In genomic region chr1:4771267-4771666, GRCh38 we compare ENCODE assay signal across 29 cellular contexts.
"Had no signal": no experiment of that assay in that cellular context is flagged by ENCODE, and none has a peak within 500 bp of the region (broad histone marks: within the 10 kb centered on the region; RNA-seq: fewer than 3 reads in every experiment).

No MANE protein-coding gene starts in this region.

- H3K27me3 ChIP-seq: neural progenitor cell, neutrophil, ovary, right lobe of liver, sigmoid colon, thyroid gland, tibial nerve, upper lobe of left lung, vagina had no signal

- H3K4me1 Mint-ChIP-seq: naive thymus-derived CD4-positive, alpha-beta T cell; natural killer cell; stimulated activated effector memory CD8-positive, alpha-beta T cell treated with anti-CD3 and anti-CD28 coated beads, Interleukin-12 subunit alpha, Interleukin-12 subunit beta, amount 100 ng/mL, for 72 hours; stimulated activated naive B cell treated with anti-CD40 and anti-IgM and Interleukin-4, amounts not matched to agents 10 μg/mL and 1 μg/mL and 100 μg/mL, for 72 hours had no signal

- H3K4me1 ChIP-seq: parathyroid adenoma, psoas muscle, right lobe of liver, sigmoid colon, stomach, thyroid gland, tibial nerve, upper lobe of left lung, vagina had no signal

- H3K9ac ChIP-seq: neural progenitor cell, parathyroid adenoma had no signal

- H3K27ac Mint-ChIP-seq: naive thymus-derived CD4-positive, alpha-beta T cell; natural killer cell; nephron; neural progenitor cell; progenitor cell of endocrine pancreas; stimulated activated effector memory CD8-positive, alpha-beta T cell treated with anti-CD3 and anti-CD28 coated beads, Interleukin-12 subunit alpha, Interleukin-12 subunit beta, amount 100 ng/mL, for 72 hours; stimulated activated naive B cell treated with anti-CD40 and anti-IgM and Interleukin-4, amounts not matched to agents 10 μg/mL and 1 μg/mL and 100 μg/mL, for 72 hours; stimulated activated naive CD8-positive, alpha-beta T cell treated with anti-CD3 and anti-CD28 coated beads, Interleukin-15, Interleukin-2, amounts not matched to agents 100 ng/mL and 50 ng/mL, for 24 hours had no signal

- H3K9me3 ChIP-seq: neutrophil, ovary, psoas muscle, right lobe of liver, sigmoid colon, stomach, thoracic aorta, thyroid gland, tibial nerve, upper lobe of left lung, vagina had no signal

- H3K36me3 Mint-ChIP-seq: naive thymus-derived CD4-positive, alpha-beta T cell; natural killer cell; stimulated activated effector memory CD8-positive, alpha-beta T cell treated with anti-CD3 and anti-CD28 coated beads, Interleukin-12 subunit alpha, Interleukin-12 subunit beta, amount 100 ng/mL, for 72 hours; stimulated activated naive B cell treated with anti-CD40 and anti-IgM and Interleukin-4, amounts not matched to agents 10 μg/mL and 1 μg/mL and 100 μg/mL, for 72 hours had no signal

- H3K36me3 ChIP-seq: neural progenitor cell, neutrophil, ovary, right lobe of liver, sigmoid colon, stomach, thoracic aorta, thyroid gland, tibial nerve, upper lobe of left lung, vagina had no signal

- H3K27me3 Mint-ChIP-seq: naive thymus-derived CD4-positive, alpha-beta T cell; stimulated activated naive CD8-positive, alpha-beta T cell treated with anti-CD3 and anti-CD28 coated beads, Interleukin-15, Interleukin-2, amounts not matched to agents 100 ng/mL and 50 ng/mL, for 24 hours had no signal

- H3K4me2 ChIP-seq: neural progenitor cell had no signal

- FAIRE-seq: small intestine, urothelium cell line had no signal

- H3K4me3 ChIP-seq: neural progenitor cell, ovary, psoas muscle, right lobe of liver, sigmoid colon, stomach, thoracic aorta, thyroid gland, tibial nerve, upper lobe of left lung, vagina had no signal

- H3K27ac ChIP-seq: neural progenitor cell, neutrophil, ovary, parathyroid adenoma, psoas muscle, right lobe of liver, sigmoid colon, stomach, thoracic aorta, thyroid gland, tibial nerve, upper lobe of left lung, vagina had no signal

- H3K79me2 ChIP-seq: parathyroid adenoma had no signal

- H2AFZ ChIP-seq: neural progenitor cell, parathyroid adenoma had no signal

- ATAC-seq: naive thymus-derived CD4-positive, alpha-beta T cell; natural killer cell; psoas muscle; right cardiac atrium; right lobe of liver; stimulated activated effector memory CD8-positive, alpha-beta T cell treated with anti-CD3 and anti-CD28 coated beads, Interleukin-12 subunit alpha, Interleukin-12 subunit beta, amount 100 ng/mL, for 72 hours; stimulated activated naive B cell treated with anti-CD40 and anti-IgM and Interleukin-4, amounts not matched to agents 10 μg/mL and 1 μg/mL and 100 μg/mL, for 72 hours had no signal

- H3K9me3 Mint-ChIP-seq: naive thymus-derived CD4-positive, alpha-beta T cell; natural killer cell; nephron; neural progenitor cell; stimulated activated effector memory CD8-positive, alpha-beta T cell treated with anti-CD3 and anti-CD28 coated beads, Interleukin-12 subunit alpha, Interleukin-12 subunit beta, amount 100 ng/mL, for 72 hours; stimulated activated naive B cell treated with anti-CD40 and anti-IgM and Interleukin-4, amounts not matched to agents 10 μg/mL and 1 μg/mL and 100 μg/mL, for 72 hours; stimulated activated naive CD8-positive, alpha-beta T cell treated with anti-CD3 and anti-CD28 coated beads, Interleukin-15, Interleukin-2, amounts not matched to agents 100 ng/mL and 50 ng/mL, for 24 hours had no signal

- DNase-seq: naive thymus-derived CD4-positive, alpha-beta T cell; natural killer cell; ovary; psoas muscle; right cardiac atrium; right lobe of liver; sigmoid colon; small intestine; stimulated activated CD4-positive, alpha-beta T cell treated with anti-CD3 and anti-CD28 coated beads, Interleukin-15, amount 100 ng/mL, for 24 hours; stimulated activated CD4-positive, alpha-beta T cell treated with anti-CD3 and anti-CD28 coated beads, Interleukin-2, amount 100 ng/mL, for 24 hours; stimulated activated CD4-positive, alpha-beta T cell treated with anti-CD3 and anti-CD28 coated beads, Interleukin-2, amount 100 ng/mL, for 48 hours; stimulated activated CD4-positive, alpha-beta T cell treated with anti-CD3 and anti-CD28 coated beads, Interleukin-4, amount 100 ng/mL, for 24 hours; stimulated activated naive B cell treated with anti-CD40 and anti-IgM and Interleukin-4, amounts not matched to agents 10 μg/mL and 1 μg/mL and 100 μg/mL, for 72 hours; stimulated activated naive CD4-positive, alpha-beta T cell treated with Interleukin-2 at 50 U/mL for 16 hours; stomach; thyroid gland; trophoblast cell had no signal

- H3K4me3 Mint-ChIP-seq: naive thymus-derived CD4-positive, alpha-beta T cell; natural killer cell; nephron; neural progenitor cell; stimulated activated effector memory CD8-positive, alpha-beta T cell treated with anti-CD3 and anti-CD28 coated beads, Interleukin-12 subunit alpha, Interleukin-12 subunit beta, amount 100 ng/mL, for 72 hours; stimulated activated naive B cell treated with anti-CD40 and anti-IgM and Interleukin-4, amounts not matched to agents 10 μg/mL and 1 μg/mL and 100 μg/mL, for 72 hours; stimulated activated naive CD8-positive, alpha-beta T cell treated with anti-CD3 and anti-CD28 coated beads, Interleukin-15, Interleukin-2, amounts not matched to agents 100 ng/mL and 50 ng/mL, for 24 hours had no signal
